ENCODE assay signal across 16 cellular contexts in genomic region chr5:57950616-57951228, GRCh38.
DNase-seq lines count a peak whose midpoint lies in the region; ATAC-seq, FAIRE-seq and TF ChIP-seq lines count a peak whose summit lies in the region.
"Had no signal": no experiment of that assay in that cellular context is flagged by ENCODE, and none has a peak within 500 bp of the region (broad histone marks: within the 10 kb centered on the region; RNA-seq: fewer than 3 reads in every experiment).

No MANE protein-coding gene starts in this region.

- H3K27me3 ChIP-seq in GM23338 (ENCODE audit: insufficient read depth) = no peaks in the 10 kb centered on the region
- no peaks in the 10 kb centered on the region for H3K27me3 ChIP-seq in Loucy (ENCODE audit: insufficient read depth, low read length, poor library complexity, severe bottlenecking)
- H3K27me3 ChIP-seq in H1 (replicated peaks in 1 of 4; ENCODE audit: control insufficient read depth in 3 of 4, extremely low read depth in 1 of 4, insufficient read depth in 3 of 4, low read length in 3 of 4) = no peaks in the 10 kb centered on the region
- H3K27me3 ChIP-seq in psoas muscle (ENCODE audit: insufficient read depth in 3 of 3, low read length in 2 of 3) = no peaks in the 10 kb centered on the region
- H3K27me3 ChIP-seq: BLaER1 had no signal

- H2AK5ac ChIP-seq in H1 (ENCODE audit: low read depth, low read length) = no peak overlapping the region

- H3K4me3 Mint-ChIP-seq in GM23338 = no peak overlapping the region
- H3K4me3 Mint-ChIP-seq: CD4-positive, CD25-positive, alpha-beta regulatory T cell; HFFc6 had no signal

- CTCF ChIA-PET in H1 (lab: Charles Lee; ENCODE audit: partially characterized antibody) = interaction anchor here (0.7 to 2.1 kb wide), 4 partner anchors 13 to 668 kb away, joined by 3 to 5 read pairs (median 4); no protein-coding TSS in a partner anchor

- H3K27ac Mint-ChIP-seq in GM23338 = no peak overlapping the region
- H3K27ac Mint-ChIP-seq: CD4-positive, CD25-positive, alpha-beta regulatory T cell; HFFc6 had no signal

- no peak overlapping the region for H3K4ac ChIP-seq in H1 (replicated peaks; ENCODE audit: insufficient read length, low read depth, low read length)

- H3K18ac ChIP-seq in H1 (ENCODE audit: extremely low read depth, low read length) = no peak overlapping the region

- no peak overlapping the region for H4K5ac ChIP-seq in H1 (ENCODE audit: insufficient read length, low read depth, low read length)

- no peak overlapping the region for H3K23ac ChIP-seq in H1 (ENCODE audit: insufficient read length)

- H3K56ac ChIP-seq in H1 (replicated peaks; ENCODE audit: insufficient read length, low read depth, low read length) = no peak overlapping the region

- POLR2A ChIA-PET in H1 (lab: Charles Lee; ENCODE audit: partially characterized antibody) = no interaction called here

- H3K14ac ChIP-seq in H1 (ENCODE audit: insufficient read length) = no peak overlapping the region

- no peaks in the 10 kb centered on the region for H3K79me2 ChIP-seq in GM23338 (replicated peaks; ENCODE audit: insufficient read depth)
- H3K79me2 ChIP-seq in Loucy (ENCODE audit: insufficient read depth, low read length) = no peaks in the 10 kb centered on the region
- no peaks in the 10 kb centered on the region for H3K79me2 ChIP-seq in H1 (ENCODE audit: control insufficient read depth in 1 of 2, insufficient read depth in 2 of 2, low read length in 2 of 2)

- H3K9me2 ChIP-seq in GM23338 (ENCODE audit: insufficient read depth) (peaks cover 9% of the 10 kb centered on the region; the same call in 1 of the 2 replicates), Loucy (replicated peaks; ENCODE audit: low read depth, low read length) (no peaks in the 10 kb centered on the region)

- no peak overlapping the region for H4K91ac ChIP-seq in H1 (replicated peaks; ENCODE audit: insufficient read length, low read length)

- H3K36me3 ChIP-seq in GM23338 (ENCODE audit: insufficient read depth) (no peaks in the 10 kb centered on the region), Loucy (ENCODE audit: insufficient read depth, low read length) (no peaks in the 10 kb centered on the region), H1 (ENCODE audit: control insufficient read depth in 2 of 4, insufficient read depth in 4 of 4, low read length in 3 of 4) (no peaks in the 10 kb centered on the region), psoas muscle (ENCODE audit: insufficient read depth in 1 of 2, low read depth in 1 of 2) (no peaks in the 10 kb centered on the region)
- H3K36me3 ChIP-seq: BLaER1 had no signal

- no peak overlapping the region for H2BK120ac ChIP-seq in H1 (replicated peaks; ENCODE audit: low read depth, low read length)

- no peak overlapping the region for H2BK12ac ChIP-seq in H1 (ENCODE audit: low read depth, low read length)

- H3K79me1 ChIP-seq in H1 (ENCODE audit: low read depth, low read length) = no peaks in the 10 kb centered on the region

- no peak overlapping the region for H3K4me3 ChIP-seq in GM23338
- H3K4me3 ChIP-seq in Loucy (ENCODE audit: low read length, poor library complexity, severe bottlenecking) = no peak overlapping the region
- no peak overlapping the region for H3K4me3 ChIP-seq in H1 (ENCODE audit: extremely low read depth in 1 of 4, insufficient read depth in 2 of 4, low read depth in 3 of 4, low read length in 4 of 4)
- no peak overlapping the region for H3K4me3 ChIP-seq in psoas muscle
- H3K4me3 ChIP-seq: BLaER1 had no signal

- no peak overlapping the region for H4K8ac ChIP-seq in H1 (ENCODE audit: extremely low read depth, insufficient read depth, low read length)

- TF ChIP-seq CTCF in GM23338 (conservative IDR thresholded peaks at IDR 0.05; ENCODE audit: low read depth in 2 of 2) (no peak), Loucy (conservative IDR thresholded peaks at IDR 0.05; ENCODE audit: low read length) (peak; percentile 34), H1 (IDR thresholded peaks at IDR 0.05; ENCODE audit: control extremely low read depth in 1 of 3, insufficient read depth in 1 of 3, low read depth in 1 of 3, low read length in 3 of 3) (0 out of 4 replicates have a peak, but pooled peaks of 1 of the 3 experiments have one; percentile 0), psoas muscle (IDR thresholded peaks at IDR 0.05) (no peak)

- H2AFZ ChIP-seq in GM23338 (peak overlapping the region; percentile 87; the same call in 1 of the 2 replicates), Loucy (ENCODE audit: low read length) (peak overlapping the region; percentile 68), H1 (ENCODE audit: low read length) (no peak overlapping the region)

- H3K9me3 ChIP-seq in Loucy (ENCODE audit: insufficient read depth, low read depth, low read length) (no peaks in the 10 kb centered on the region), H1 (ENCODE audit: insufficient read depth in 2 of 2, low read depth in 1 of 2, low read length in 1 of 2) (no peaks in the 10 kb centered on the region), psoas muscle (no peaks in the 10 kb centered on the region)
- H3K9me3 ChIP-seq: BLaER1 had no signal

- no peak overlapping the region for H3K9ac ChIP-seq in Loucy (ENCODE audit: low read depth, low read length, poor library complexity, severe bottlenecking)
- H3K9ac ChIP-seq in H1 (replicated peaks in 1 of 4; ENCODE audit: extremely low read depth in 1 of 4, low read depth in 3 of 4, low read length in 3 of 4) = no peak overlapping the region
- H3K9ac ChIP-seq: BLaER1 had no signal

- H3K27ac ChIP-seq in GM23338 (ENCODE audit: low read depth) = peak overlapping the region; percentile 73; the same call in 1 of the 2 replicates
- no peak overlapping the region for H3K27ac ChIP-seq in H1 (ENCODE audit: low read depth, low read length)
- no peak overlapping the region for H3K27ac ChIP-seq in psoas muscle
- H3K27ac ChIP-seq: 22Rv1, BLaER1 had no signal

- H4K20me1 ChIP-seq in GM23338 (replicated peaks; ENCODE audit: insufficient read depth) (no peaks in the 10 kb centered on the region), Loucy (ENCODE audit: insufficient read depth, low read length, poor library complexity, severe bottlenecking) (no peaks in the 10 kb centered on the region), H1 (replicated peaks in 1 of 2; ENCODE audit: control insufficient read depth in 1 of 2, insufficient read depth in 2 of 2, low read length in 2 of 2) (no peaks in the 10 kb centered on the region)
- H4K20me1 ChIP-seq: BLaER1 had no signal

- H3K23me2 ChIP-seq in H1 (ENCODE audit: low read depth, low read length) = no peaks in the 10 kb centered on the region

- DNase-seq in GM23338 (ENCODE audit: low spot score) = peak; percentile 25
- peak; percentile 9 to 45 for DNase-seq in H1 (ENCODE audit: low read depth in 1 of 2, low spot score in 2 of 2)
- DNase-seq in iPS-NIHi7 (ENCODE audit: extremely low spot score) = peak; percentile 18
- DNase-seq in psoas muscle = no peak
- DNase-seq in NCI-H146 treated with DMSO at 0.1 percent for 48 hours (lab: John Stamatoyannopoulos, UW; ENCODE audit: unreplicated experiment) = no peak
- DNase-seq in globus pallidus (ENCODE audit: low spot score) = no peak
- DNase-seq: AML-193; CD4-positive, CD25-positive, alpha-beta regulatory T cell; DMS 273 treated with DMSO at 0.1 percent for 48 hours; GOT3; HCEC 1CT; HFFc6 had no signal

- TF ChIP-seq RAD21 in H1 (IDR thresholded peaks at IDR 0.05 in 1 of 2, conservative IDR thresholded peaks at IDR 0.05 in 1 of 2; ENCODE audit: low read depth in 2 of 2, low read length in 2 of 2) = no peak

- TF ChIP-seq EP300 in H1 (IDR thresholded peaks at IDR 0.05; ENCODE audit: borderline replicate concordance in 1 of 2, low read depth in 2 of 2, low read length in 2 of 2) = no peak

- no peak for TF ChIP-seq POLR2A in H1 (IDR thresholded peaks at IDR 0.05; ENCODE audit: control extremely low read depth in 1 of 2, low read depth in 2 of 2, low read length in 2 of 2)

- no peak overlapping the region; the same call in 1 of the 2 replicates for H3K4me2 ChIP-seq in GM23338
- H3K4me2 ChIP-seq in Loucy (ENCODE audit: low read depth, low read length, poor library complexity, severe bottlenecking) = no peak overlapping the region
- H3K4me2 ChIP-seq in H1 (ENCODE audit: insufficient read depth in 1 of 2, low read depth in 2 of 2, low read length in 2 of 2) = no peak overlapping the region
- H3K4me2 ChIP-seq: BLaER1 had no signal

- peaks cover 9% of the 10 kb centered on the region; the same call in 1 of the 3 replicates for H3K4me1 Mint-ChIP-seq in GM23338
- H3K4me1 Mint-ChIP-seq: CD4-positive, CD25-positive, alpha-beta regulatory T cell had no signal

- H2BK5ac ChIP-seq in H1 (ENCODE audit: low read depth, low read length) = no peak overlapping the region

- 0 out of 2 replicates have a peak, but pooled peaks cover 6% of the 10 kb centered on the region for H3K4me1 ChIP-seq in GM23338 (ENCODE audit: insufficient read depth)
- H3K4me1 ChIP-seq in Loucy (ENCODE audit: insufficient read depth, low read length, poor library complexity, severe bottlenecking) = peaks cover 66% of the 10 kb centered on the region
- peaks cover 2 to 7% (median 5%) of the 10 kb centered on the region in 4 experiments; a peak in 4 of 7 replicates for H3K4me1 ChIP-seq in H1 (replicated peaks in 1 of 4; ENCODE audit: control insufficient read depth in 3 of 4, insufficient read depth in 4 of 4, low read length in 3 of 4)
- H3K4me1 ChIP-seq in psoas muscle = no peaks in the 10 kb centered on the region
- H3K4me1 ChIP-seq: BLaER1 had no signal

- H2BK15ac ChIP-seq in H1 (ENCODE audit: low read length) = no peak overlapping the region

- H2BK20ac ChIP-seq in H1 (ENCODE audit: low read length) = no peak overlapping the region

- no peaks in the 10 kb centered on the region for H3K27me3 Mint-ChIP-seq in GM23338 (ENCODE audit: insufficient read depth, low read depth, poor library complexity)
- H3K27me3 Mint-ChIP-seq: CD4-positive, CD25-positive, alpha-beta regulatory T cell had no signal

- H3K9me3 Mint-ChIP-seq in GM23338 = no peaks in the 10 kb centered on the region
- H3K9me3 Mint-ChIP-seq: HFFc6 had no signal

- H3F3A ChIP-seq in GM23338 (replicated peaks; ENCODE audit: low read depth) (no peaks in the 10 kb centered on the region), Loucy (ENCODE audit: low read depth) (no peaks in the 10 kb centered on the region)

- ATAC-seq in GM23338 (peak; percentile 81), GM19395 (IDR thresholded peaks at IDR 0.05; ENCODE audit: unreplicated experiment) (no peak), psoas muscle (no peak)

- H3K36me3 Mint-ChIP-seq in GM23338 (ENCODE audit: low read depth) = no peaks in the 10 kb centered on the region
- H3K36me3 Mint-ChIP-seq: CD4-positive, CD25-positive, alpha-beta regulatory T cell had no signal

- FAIRE-seq in H1 (lab: Jason Lieb, UNC) = peak; percentile 45

- intact Hi-C loops in psoas muscle (cut with DNase I) = no loop called here

TF ChIP-seq in GM23338, 12 proteins besides CTCF, POLR2A, EP300 and RAD21:
- no peak for TF ChIP-seq CREB1 (CRISPR knock-in tag; IDR thresholded peaks at IDR 0.05; ENCODE audit: low read depth)
- TF ChIP-seq POLR2AphosphoS5 (IDR thresholded peaks at IDR 0.05; ENCODE audit: low read depth) = no peak
- no peak for TF ChIP-seq JUNB (IDR thresholded peaks at IDR 0.05; ENCODE audit: unreplicated experiment)
TF ChIP-seq in GM23338: peak in this region for 0.

TF ChIP-seq in H1, 55 proteins besides CTCF, POLR2A, EP300 and RAD21 (continues in another document):
- TF ChIP-seq BCL11A (IDR thresholded peaks at IDR 0.05; ENCODE audit: low read depth in 2 of 2, low read length in 2 of 2) (no peak), RBBP5 (IDR thresholded peaks at IDR 0.05; ENCODE audit: borderline replicate concordance, low read depth, low read length) (no peak), YY1 (IDR thresholded peaks at IDR 0.05; ENCODE audit: low read depth, low read length) (no peak)

Comparison
In these comparisons a context has a peak if more than half of its experiments do, and no peak if none do; other contexts are left out.
1. DNase-seq: peak in GM23338 (single experiment), H1 (2 of 2) and iPS-NIHi7 (single experiment); none in psoas muscle (0 of 2), NCI-H146 treated with DMSO at 0.1 percent for 48 hours (single experiment) and globus pallidus (single experiment).